Comparison of ENCODE assay signal across 27 cellular contexts in the genomic region with DNA sequence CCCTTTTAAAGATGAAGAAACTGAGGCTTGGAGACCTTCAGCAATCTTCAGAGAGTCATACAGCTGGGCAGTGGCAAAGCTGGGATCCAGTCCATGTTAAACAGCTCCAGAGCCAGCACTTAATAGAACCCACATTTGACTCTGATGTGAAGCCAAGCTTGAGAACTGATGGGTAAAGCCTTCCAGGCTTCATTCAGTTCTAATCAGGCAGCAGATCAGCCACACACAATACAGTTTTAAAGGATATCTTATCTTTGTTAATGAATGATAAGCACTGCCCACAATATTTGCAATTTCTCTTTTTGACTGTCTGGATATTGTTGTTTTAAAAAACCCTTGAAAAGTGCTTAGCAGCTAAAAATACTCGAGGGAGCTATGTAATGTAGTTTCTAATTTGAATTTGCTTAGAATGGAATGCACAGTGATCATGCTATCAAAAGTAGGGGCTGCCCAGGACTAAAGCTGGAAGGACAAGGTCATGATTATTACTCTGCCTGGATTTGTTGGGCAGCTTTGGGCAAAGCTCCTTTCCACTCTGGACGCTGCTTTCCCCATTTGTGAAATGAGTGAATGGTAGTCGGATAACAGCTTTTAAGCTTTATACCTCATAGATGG. TPM values are rescaled to one million over a fixed set of nuclear protein-coding genes. Genes with fewer than 3 reads are reported as not detected.
DNase-seq lines count a peak whose midpoint lies in the region; ATAC-seq lines count a peak whose summit lies in the region.
"Had no signal": no experiment of that assay in that cellular context is flagged by ENCODE, and none has a peak within 500 bp of the region (broad histone marks: within the 10 kb centered on the region; RNA-seq: fewer than 3 reads in every experiment).

No MANE protein-coding gene starts in this region.

- no peak for DNase-seq in Right ventricle myocardium inferior (ENCODE audit: missing footprints)
- DNase-seq in cardiac septum (ENCODE audit: low spot score): no peak
- DNase-seq in astrocyte of the hippocampus (ENCODE audit: low read depth, low spot score): peak; percentile 67
- no peak for DNase-seq in left cardiac atrium
- no peak for DNase-seq in GM03348 (ENCODE audit: low spot score)
- no peak for DNase-seq in occipital lobe (lab: John Stamatoyannopoulos, UW)
- DNase-seq in AML-193 (lab: John Stamatoyannopoulos, UW): no peak
- DNase-seq: activated CD4-positive, CD25-positive, alpha-beta regulatory T cell; activated CD8-positive, alpha-beta T cell treated with anti-CD3 and anti-CD28 coated beads, Interleukin-2, amount 10 ng/mL, durations not matched to agents 7 days and 5 days; activated gamma-delta T cell; dermis blood vessel endothelial cell; DMS53; foreskin melanocyte; GF-D8; NCI-H1694; NCI-H2171 treated with DMSO at 0.1 percent for 48 hours; NCI-H526 treated with DMSO at 0.1 percent for 48 hours; spleen; stimulated activated CD4-positive, alpha-beta T cell treated with anti-CD3 and anti-CD28 coated beads, Interleukin-4, amount 100 ng/mL, for 1 hour; stimulated activated naive CD4-positive, alpha-beta T cell; T1000 had no signal

- intact Hi-C loops in Right ventricle myocardium inferior (cut with DNase I): no loop called here
- intact Hi-C loops in cardiac septum (cut with DNase I): no loop called here
- intact Hi-C loops in left cardiac atrium (cut with DNase I): no loop called here

- ATAC-seq in Right ventricle myocardium inferior: peak; percentile 81
- ATAC-seq in left cardiac atrium: peak; percentile 80 to 87
- no peak for ATAC-seq in GM19023 (IDR thresholded peaks at IDR 0.05; ENCODE audit: unreplicated experiment)
- ATAC-seq: activated CD8-positive, alpha-beta T cell treated with anti-CD3 and anti-CD28 coated beads, Interleukin-2, amount 10 ng/mL, durations not matched to agents 7 days and 5 days had no signal

RNA-seq across cellular contexts. Expression of a gene that starts 31.3 kb away (rescaled TPM):
- total RNA-seq in Right ventricle myocardium inferior (0.22 TPM), cardiac septum (0.70 TPM), left cardiac atrium (1 to 10 TPM; 4.7 to 8.8 TPM), occipital lobe (0.16 TPM)
- total RNA-seq: A172; activated CD8-positive, alpha-beta T cell treated with anti-CD3 and anti-CD28 coated beads, Interleukin-2, amount 10 ng/mL, durations not matched to agents 7 days and 5 days; B cell; dermis blood vessel endothelial cell; HT1080; myocyte; renal cortical epithelial cell had no signal
